ENCODE assay signal across 1 cellular context in the genomic region with DNA sequence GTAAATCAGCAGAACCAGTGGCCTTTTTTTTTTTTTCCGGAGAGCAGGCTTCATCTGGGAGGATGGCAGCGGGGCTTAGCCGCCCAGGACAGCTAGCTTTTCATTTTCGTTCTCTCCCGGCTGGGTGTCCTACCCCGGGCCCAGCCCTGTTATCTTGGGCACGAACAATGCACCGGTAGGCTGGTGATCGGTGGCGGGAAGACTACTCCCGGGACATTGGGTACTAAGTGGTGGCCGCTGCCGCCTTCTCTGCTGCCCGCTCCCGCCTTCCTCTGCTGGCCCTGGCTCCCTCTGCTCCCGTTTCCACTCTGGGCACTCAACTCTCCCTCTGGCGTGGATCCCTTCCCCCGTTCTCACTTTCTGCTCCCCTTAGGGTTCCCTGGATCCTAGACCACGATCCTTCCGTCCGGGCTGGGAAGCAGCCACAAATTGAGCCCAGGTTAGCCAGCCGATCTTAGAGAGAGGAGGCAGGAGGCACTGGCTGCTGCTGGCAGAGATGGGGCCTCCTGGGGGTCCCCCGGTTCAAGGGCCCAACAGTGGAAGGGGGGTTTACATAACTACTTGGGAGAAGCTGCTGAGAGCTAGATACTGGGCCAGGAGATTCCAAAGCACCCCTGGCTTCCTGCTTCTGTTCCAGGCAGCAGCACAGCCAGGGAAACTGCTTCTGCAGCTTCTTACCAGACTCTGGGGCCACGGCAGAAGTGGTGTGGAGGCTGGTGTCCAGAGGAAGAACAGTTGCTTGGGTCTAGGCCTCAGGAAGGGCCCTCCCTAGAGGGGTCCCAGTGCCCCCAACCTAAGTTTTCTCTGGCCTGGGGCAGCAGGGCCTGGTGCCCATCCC.
TF ChIP-seq lines count a peak whose summit lies in the region.

No MANE protein-coding gene starts in this region.

TF ChIP-seq in SK-N-SH, 30 proteins besides CTCF, POLR2A, EP300 and RAD21 (continued from another document):
- TF ChIP-seq, protein P1, sequence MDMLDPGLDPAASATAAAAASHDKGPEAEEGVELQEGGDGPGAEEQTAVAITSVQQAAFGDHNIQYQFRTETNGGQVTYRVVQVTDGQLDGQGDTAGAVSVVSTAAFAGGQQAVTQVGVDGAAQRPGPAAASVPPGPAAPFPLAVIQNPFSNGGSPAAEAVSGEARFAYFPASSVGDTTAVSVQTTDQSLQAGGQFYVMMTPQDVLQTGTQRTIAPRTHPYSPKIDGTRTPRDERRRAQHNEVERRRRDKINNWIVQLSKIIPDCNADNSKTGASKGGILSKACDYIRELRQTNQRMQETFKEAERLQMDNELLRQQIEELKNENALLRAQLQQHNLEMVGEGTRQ (IDR thresholded peaks at IDR 0.05; ENCODE audit: borderline replicate concordance, low read depth, low read length): no peak
- TF ChIP-seq RFX5 (IDR thresholded peaks at IDR 0.05; ENCODE audit: low read length): no peak
- TF ChIP-seq FOXJ3 (CRISPR knock-in tag; IDR thresholded peaks at IDR 0.05): no peak
- no peak for TF ChIP-seq NRF1 (IDR thresholded peaks at IDR 0.05; ENCODE audit: low read depth, low read length)
- no peak for TF ChIP-seq YY1 (IDR thresholded peaks at IDR 0.05; ENCODE audit: low read depth)
- no peak for TF ChIP-seq MEF2A (IDR thresholded peaks at IDR 0.05; ENCODE audit: borderline replicate concordance, low read depth)
